ENCODE assay signal across 18 cellular contexts in genomic region chr22:48372395-48372794, GRCh38.
"Had no signal": no experiment of that assay in that cellular context is flagged by ENCODE, and none has a peak within 500 bp of the region (broad histone marks: within the 10 kb centered on the region; RNA-seq: fewer than 3 reads in every experiment).

No MANE protein-coding gene starts in this region.

- H3K4me1 ChIP-seq: heart left ventricle, right atrium auricular region, thyroid gland, uterus had no signal

- ATAC-seq: heart left ventricle; mucosa of descending colon; naive thymus-derived CD8-positive, alpha-beta T cell; stimulated activated naive CD8-positive, alpha-beta T cell treated with anti-CD3 and anti-CD28 coated beads, Interleukin-15, Interleukin-2, amounts not matched to agents 100 U/mL and 50 U/mL, for 24 hours had no signal

- H3K27ac ChIP-seq: heart left ventricle, neutrophil, ovary, right atrium auricular region, suprapubic skin, thyroid gland, upper lobe of left lung, uterus had no signal

- H3K36me3 ChIP-seq: heart left ventricle, neutrophil, ovary, right atrium auricular region, suprapubic skin, thyroid gland, upper lobe of left lung, uterus had no signal

- H3K27me3 ChIP-seq: ovary, right atrium auricular region, thyroid gland, upper lobe of left lung, uterus had no signal

- H3K9me3 ChIP-seq: heart left ventricle, mucosa of descending colon, neutrophil, ovary, right atrium auricular region, suprapubic skin, thyroid gland, upper lobe of left lung, uterus had no signal

- H3K4me3 ChIP-seq: heart left ventricle, mucosa of descending colon, ovary, right atrium auricular region, suprapubic skin, thyroid gland, upper lobe of left lung, uterus had no signal

- DNase-seq: erythroblast; foreskin melanocyte; heart left ventricle; hippocampal formation; kidney glomerular epithelial cell; mammary epithelial cell; mucosa of descending colon; naive thymus-derived CD8-positive, alpha-beta T cell; ovary; small intestine; stimulated activated CD4-positive, alpha-beta T cell treated with anti-CD3 and anti-CD28 coated beads, Interleukin-2, amount 100 ng/mL, for 48 hours; stimulated activated naive CD8-positive, alpha-beta T cell treated with anti-CD3 and anti-CD28 coated beads, Interleukin-15, Interleukin-2, amounts not matched to agents 100 U/mL and 50 U/mL, for 24 hours; thyroid gland; upper lobe of left lung; uterus had no signal
